ENCODE assay signal across 22 cellular contexts in the genomic region with DNA sequence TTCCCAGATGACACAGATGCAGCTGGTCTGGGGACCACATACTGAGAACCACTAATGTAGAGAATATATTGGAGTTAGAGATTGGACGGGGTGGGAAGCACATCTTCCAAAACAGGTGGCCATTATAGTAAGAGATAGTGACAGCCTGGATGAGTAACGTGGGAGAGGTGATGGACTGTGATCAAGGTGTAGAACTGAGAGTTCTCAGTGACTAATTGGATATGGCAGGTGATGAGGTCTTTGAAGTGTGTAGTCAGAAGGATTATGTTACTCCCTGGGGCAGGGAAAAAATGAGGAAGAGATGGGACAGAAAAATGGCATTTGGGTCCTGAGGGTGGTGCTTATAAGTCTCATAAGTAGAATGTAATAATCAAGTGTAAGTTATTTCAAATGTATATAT.
DNase-seq lines count a peak whose midpoint lies in the region; ATAC-seq and TF ChIP-seq lines count a peak whose summit lies in the region.
"Had no signal": no experiment of that assay in that cellular context is flagged by ENCODE, and none has a peak within 500 bp of the region (broad histone marks: within the 10 kb centered on the region; RNA-seq: fewer than 3 reads in every experiment).

No MANE protein-coding gene starts in this region.

- H3K36me3 Mint-ChIP-seq in mesothelial cell of epicardium: no peaks in the 10 kb centered on the region
- H3K36me3 Mint-ChIP-seq: activated naive CD4-positive, alpha-beta T cell treated with anti-CD3 and anti-CD28 coated beads, Interleukin-2, amount 10 ng/mL, durations not matched to agents 7 days and 5 days; neural progenitor cell had no signal

- peaks cover 2% of the 10 kb centered on the region for H3K27me3 Mint-ChIP-seq in mesothelial cell of epicardium (ENCODE audit: low read depth)
- H3K27me3 Mint-ChIP-seq: activated naive CD4-positive, alpha-beta T cell treated with anti-CD3 and anti-CD28 coated beads, Interleukin-2, amount 10 ng/mL, durations not matched to agents 7 days and 5 days had no signal

- peak; percentile 44 for DNase-seq in NCI-H82 (lab: John Stamatoyannopoulos, UW)
- DNase-seq in NCI-H82 treated with DMSO at 0.1 percent for 48 hours (lab: John Stamatoyannopoulos, UW; ENCODE audit: unreplicated experiment): no peak
- DNase-seq in NCI-H2107 (lab: John Stamatoyannopoulos, UW): peak; percentile 91
- DNase-seq in NCI-H748 treated with DMSO at 0.1 percent for 48 hours (lab: John Stamatoyannopoulos, UW): peak; percentile 47
- no peak for DNase-seq in MV-4-11 (lab: John Stamatoyannopoulos, UW)
- no peak for DNase-seq in SIG-M5 (lab: John Stamatoyannopoulos, UW)
- DNase-seq in mesothelial cell of epicardium (ENCODE audit: low spot score in 2 of 2, unreplicated experiment in 2 of 2): no peak
- DNase-seq: 8988T; activated naive CD4-positive, alpha-beta T cell treated with anti-CD3 and anti-CD28 coated beads, Interleukin-2, amount 10 ng/mL, durations not matched to agents 7 days and 5 days; activated T-cell treated with anti-CD3 and anti-CD28 coated beads for 4 hours; BE2C; Calu3; effector CD4-positive, alpha-beta T cell; midbrain; NCI-H526 treated with DMSO at 0.1 percent for 48 hours; PC-3; stimulated activated CD4-positive, alpha-beta T cell treated with anti-CD3 and anti-CD28 coated beads, Interleukin-4, amount 100 ng/mL, for 1 hour; stimulated activated naive CD8-positive, alpha-beta T cell treated with anti-CD3 and anti-CD28 coated beads, Interleukin-15, amount 100 ng/mL, for 72 hours; T-helper 17 cell had no signal

- no peak overlapping the region for H3K27ac Mint-ChIP-seq in mesothelial cell of epicardium
- H3K27ac Mint-ChIP-seq: activated naive CD4-positive, alpha-beta T cell treated with anti-CD3 and anti-CD28 coated beads, Interleukin-2, amount 10 ng/mL, durations not matched to agents 7 days and 5 days; neural progenitor cell; stimulated activated naive CD8-positive, alpha-beta T cell treated with anti-CD3 and anti-CD28 coated beads, Interleukin-15, amount 100 ng/mL, for 72 hours; T-helper 17 cell; type B pancreatic cell had no signal

- no peaks in the 10 kb centered on the region for H3K4me1 Mint-ChIP-seq in mesothelial cell of epicardium
- H3K4me1 Mint-ChIP-seq: activated naive CD4-positive, alpha-beta T cell treated with anti-CD3 and anti-CD28 coated beads, Interleukin-2, amount 10 ng/mL, durations not matched to agents 7 days and 5 days; neural progenitor cell; stimulated activated naive CD8-positive, alpha-beta T cell treated with anti-CD3 and anti-CD28 coated beads, Interleukin-15, amount 100 ng/mL, for 72 hours; T-helper 17 cell had no signal

- no peaks in the 10 kb centered on the region for H3K9me3 Mint-ChIP-seq in mesothelial cell of epicardium
- H3K9me3 Mint-ChIP-seq: activated naive CD4-positive, alpha-beta T cell treated with anti-CD3 and anti-CD28 coated beads, Interleukin-2, amount 10 ng/mL, durations not matched to agents 7 days and 5 days had no signal

- no peak for TF ChIP-seq CTCF in mesothelial cell of epicardium (IDR thresholded peaks at IDR 0.05; ENCODE audit: unreplicated experiment)

- no peak overlapping the region for H3K4me3 Mint-ChIP-seq in mesothelial cell of epicardium
- H3K4me3 Mint-ChIP-seq: activated naive CD4-positive, alpha-beta T cell treated with anti-CD3 and anti-CD28 coated beads, Interleukin-2, amount 10 ng/mL, durations not matched to agents 7 days and 5 days; neural progenitor cell; stimulated activated naive CD8-positive, alpha-beta T cell treated with anti-CD3 and anti-CD28 coated beads, Interleukin-15, amount 100 ng/mL, for 72 hours; T-helper 17 cell; type B pancreatic cell had no signal

- ATAC-seq in GM18517 (IDR thresholded peaks at IDR 0.05; ENCODE audit: unreplicated experiment): no peak
- ATAC-seq: PC-3; stimulated activated naive CD8-positive, alpha-beta T cell treated with anti-CD3 and anti-CD28 coated beads, Interleukin-15, amount 100 ng/mL, for 72 hours; T-helper 17 cell had no signal

Comparison
In these comparisons a context has a peak if more than half of its experiments do, and no peak if none do; other contexts are left out.
1. DNase-seq: peak in NCI-H82 (single experiment), NCI-H2107 (single experiment) and NCI-H748 treated with DMSO at 0.1 percent for 48 hours (single experiment); none in NCI-H82 treated with DMSO at 0.1 percent for 48 hours (single experiment), MV-4-11 (single experiment), SIG-M5 (single experiment) and mesothelial cell of epicardium (0 of 2).